Comparison of ENCODE assay signal across 18 cellular contexts in genomic region chr2:174560737-174561136, GRCh38. TPM values are rescaled to one million over a fixed set of nuclear protein-coding genes. Genes with fewer than 3 reads are reported as not detected.
DNase-seq lines count a peak whose midpoint lies in the region; ATAC-seq, FAIRE-seq and TF ChIP-seq lines count a peak whose summit lies in the region.
"Had no signal": no experiment of that assay in that cellular context is flagged by ENCODE, and none has a peak within 500 bp of the region (broad histone marks: within the 10 kb centered on the region; RNA-seq: fewer than 3 reads in every experiment).

No MANE protein-coding gene starts in this region.

- ATAC-seq in activated CD8-positive, alpha-beta T cell treated with anti-CD3 and anti-CD28 coated beads for 36 hours, result no peak
- ATAC-seq in activated CD8-positive, alpha-beta T cell treated with anti-CD3 and anti-CD28 coated beads, Interleukin-2, amount 10 ng/mL, durations not matched to agents 7 days and 5 days, result no peak
- ATAC-seq in T-helper 17 cell, result no peak
- ATAC-seq: A549 had no signal

- H3K4me1 Mint-ChIP-seq in activated CD8-positive, alpha-beta T cell treated with anti-CD3 and anti-CD28 coated beads for 36 hours (ENCODE audit: low read depth), result peaks cover 24% of the 10 kb centered on the region
- peaks cover 4% of the 10 kb centered on the region for H3K4me1 Mint-ChIP-seq in activated CD8-positive, alpha-beta T cell treated with anti-CD3 and anti-CD28 coated beads, Interleukin-2, amount 10 ng/mL, durations not matched to agents 7 days and 5 days (ENCODE audit: low read depth)
- H3K4me1 Mint-ChIP-seq in T-helper 17 cell, result peaks cover 16% of the 10 kb centered on the region
- H3K4me1 Mint-ChIP-seq: CD14-positive monocyte had no signal

- peaks cover 44% of the 10 kb centered on the region for H3K36me3 Mint-ChIP-seq in activated CD8-positive, alpha-beta T cell treated with anti-CD3 and anti-CD28 coated beads for 36 hours (ENCODE audit: low read depth)
- H3K36me3 Mint-ChIP-seq in activated CD8-positive, alpha-beta T cell treated with anti-CD3 and anti-CD28 coated beads, Interleukin-2, amount 10 ng/mL, durations not matched to agents 7 days and 5 days (ENCODE audit: low read depth), result peaks cover 61% of the 10 kb centered on the region
- H3K36me3 Mint-ChIP-seq in T-helper 17 cell (ENCODE audit: low read depth), result peaks cover 6% of the 10 kb centered on the region

- no peak overlapping the region for H3K4me3 Mint-ChIP-seq in activated CD8-positive, alpha-beta T cell treated with anti-CD3 and anti-CD28 coated beads for 36 hours
- H3K4me3 Mint-ChIP-seq in activated CD8-positive, alpha-beta T cell treated with anti-CD3 and anti-CD28 coated beads, Interleukin-2, amount 10 ng/mL, durations not matched to agents 7 days and 5 days, result no peak overlapping the region
- H3K4me3 Mint-ChIP-seq in T-helper 17 cell, result no peak overlapping the region
- H3K4me3 Mint-ChIP-seq: CD14-positive monocyte had no signal

- peak overlapping the region in 3 of 4 donors; percentile 63 to 77 (median 74) for H3K27ac ChIP-seq in sigmoid colon
- H3K27ac ChIP-seq: A549, colonic mucosa had no signal

- peak overlapping the region; percentile 47 for H3K27ac Mint-ChIP-seq in activated CD8-positive, alpha-beta T cell treated with anti-CD3 and anti-CD28 coated beads for 36 hours
- no peak overlapping the region for H3K27ac Mint-ChIP-seq in activated CD8-positive, alpha-beta T cell treated with anti-CD3 and anti-CD28 coated beads, Interleukin-2, amount 10 ng/mL, durations not matched to agents 7 days and 5 days
- H3K27ac Mint-ChIP-seq in T-helper 17 cell, result peak overlapping the region; percentile 94

- H3K36me3 ChIP-seq in sigmoid colon, result peaks cover 0 to 16% (median 3%) of the 10 kb centered on the region in 4 donors
- H3K36me3 ChIP-seq in HAP-1 (replicated peaks), result no peaks in the 10 kb centered on the region
- H3K36me3 ChIP-seq: colonic mucosa had no signal

- TF ChIP-seq EP300 in sigmoid colon (IDR thresholded peaks at IDR 0.05), result no peak

- peak; percentile 71 for FAIRE-seq in frontal cortex (lab: Jason Lieb, UNC)
- FAIRE-seq: A549, astrocyte had no signal

- no peak for TF ChIP-seq POLR2A in sigmoid colon (IDR thresholded peaks at IDR 0.05)

- H3K27me3 ChIP-seq in sigmoid colon (no peaks in the 10 kb centered on the region), HAP-1 (ENCODE audit: low read depth) (no peaks in the 10 kb centered on the region; the same call in 1 of the 2 replicates)
- H3K27me3 ChIP-seq: colonic mucosa had no signal

- H3K4me3 ChIP-seq in sigmoid colon (no peak overlapping the region), HAP-1 (no peak overlapping the region)
- H3K4me3 ChIP-seq: A549, colonic mucosa, thoracic aorta had no signal

- intact Hi-C loops in activated CD8-positive, alpha-beta T cell treated with anti-CD3 and anti-CD28 coated beads for 36 hours (cut with micrococcal nuclease), result no loop called here
- intact Hi-C loops in sigmoid colon (cut with DNase I), result loop anchor here (2.0 to 5.0 kb wide), 2 partner anchors 74 to 122 kb away; partner anchors contain the start of gene GPR155

- in situ Hi-C loops in HAP-1 (cut with MboI; ENCODE audit: low sequenced_read_pairs), result no loop called here

- H3K9me3 Mint-ChIP-seq in activated CD8-positive, alpha-beta T cell treated with anti-CD3 and anti-CD28 coated beads for 36 hours, result no peaks in the 10 kb centered on the region
- no peaks in the 10 kb centered on the region for H3K9me3 Mint-ChIP-seq in activated CD8-positive, alpha-beta T cell treated with anti-CD3 and anti-CD28 coated beads, Interleukin-2, amount 10 ng/mL, durations not matched to agents 7 days and 5 days (ENCODE audit: insufficient read depth)
- H3K9me3 Mint-ChIP-seq: CD14-positive monocyte had no signal

- no peaks in the 10 kb centered on the region for H3K9me3 ChIP-seq in T-helper 17 cell (ENCODE audit: control insufficient read depth, low read length, poor library complexity, severe bottlenecking)
- no peaks in the 10 kb centered on the region for H3K9me3 ChIP-seq in sigmoid colon
- H3K9me3 ChIP-seq in HAP-1, result no peaks in the 10 kb centered on the region
- H3K9me3 ChIP-seq: A549, colonic mucosa, thoracic aorta had no signal

- POLR2A ChIA-PET in activated CD8-positive, alpha-beta T cell treated with anti-CD3 and anti-CD28 coated beads for 36 hours (lab: Charles Lee), result interaction anchor here (0.7 to 2.1 kb wide), 3 partner anchors 37 to 122 kb away, joined by 3 to 9 read pairs (median 5); partner anchors contain the start of gene WIPF1
- POLR2A ChIA-PET in activated CD8-positive, alpha-beta T cell treated with anti-CD3 and anti-CD28 coated beads, Interleukin-2, amount 10 ng/mL, durations not matched to agents 7 days and 5 days (lab: Charles Lee), result interaction anchor here (0.6 to 0.7 kb wide), 2 partner anchors 117 to 150 kb away, joined by 3 read pairs; no protein-coding TSS in a partner anchor

- H3K4me1 ChIP-seq in sigmoid colon (peaks cover 0 to 25% (median 20%) of the 10 kb centered on the region in 4 donors), HAP-1 (no peaks in the 10 kb centered on the region)
- H3K4me1 ChIP-seq: A549, colonic mucosa had no signal

- H3K27me3 Mint-ChIP-seq in activated CD8-positive, alpha-beta T cell treated with anti-CD3 and anti-CD28 coated beads for 36 hours, result no peaks in the 10 kb centered on the region
- no peaks in the 10 kb centered on the region for H3K27me3 Mint-ChIP-seq in activated CD8-positive, alpha-beta T cell treated with anti-CD3 and anti-CD28 coated beads, Interleukin-2, amount 10 ng/mL, durations not matched to agents 7 days and 5 days (ENCODE audit: low read depth)
- H3K27me3 Mint-ChIP-seq in T-helper 17 cell, result no peaks in the 10 kb centered on the region

- no peak for DNase-seq in activated CD8-positive, alpha-beta T cell treated with anti-CD3 and anti-CD28 coated beads for 36 hours
- no peak for DNase-seq in activated CD8-positive, alpha-beta T cell treated with anti-CD3 and anti-CD28 coated beads, Interleukin-2, amount 10 ng/mL, durations not matched to agents 7 days and 5 days
- DNase-seq in T-helper 17 cell (no peak), frontal cortex (ENCODE audit: low spot score in 2 of 2) (no peak), sigmoid colon (no peak), NCI-H1417 (lab: John Stamatoyannopoulos, UW) (no peak), NCI-H345 (lab: John Stamatoyannopoulos, UW) (no peak), HAP-1 (ENCODE audit: low spot score in 2 of 2) (no peak)
- DNase-seq: colonic mucosa; KG1; NCI-H1048; NCI-H69; SIG-M5; stimulated activated CD4-positive, alpha-beta T cell treated with anti-CD3 and anti-CD28 coated beads, Interleukin-4, amount 100 ng/mL, for 1 hour had no signal

- CTCF ChIA-PET in activated CD8-positive, alpha-beta T cell treated with anti-CD3 and anti-CD28 coated beads for 36 hours (lab: Charles Lee), result interaction anchor here (0.6 to 3.9 kb wide), 8 partner anchors 12 to 128 kb away, joined by 3 to 16 read pairs (median 4); no protein-coding TSS in a partner anchor
- CTCF ChIA-PET in activated CD8-positive, alpha-beta T cell treated with anti-CD3 and anti-CD28 coated beads, Interleukin-2, amount 10 ng/mL, durations not matched to agents 7 days and 5 days (lab: Charles Lee), result interaction anchor here (0.9 to 2.9 kb wide), 7 partner anchors 13 to 136 kb away, joined by 3 to 12 read pairs (median 4); no protein-coding TSS in a partner anchor

- no peak for TF ChIP-seq CTCF in activated CD8-positive, alpha-beta T cell treated with anti-CD3 and anti-CD28 coated beads for 36 hours (IDR thresholded peaks at IDR 0.05)
- TF ChIP-seq CTCF in sigmoid colon (IDR thresholded peaks at IDR 0.05), result no peak

RNA-seq across cellular contexts. Expression of gene WIPF1, which starts 36.9 kb away (rescaled TPM):
- 100 to 1,000 TPM; 361 to 365 TPM for total RNA-seq in activated CD8-positive, alpha-beta T cell treated with anti-CD3 and anti-CD28 coated beads for 36 hours
- 100 to 1,000 TPM; 357 to 390 TPM for total RNA-seq in activated CD8-positive, alpha-beta T cell treated with anti-CD3 and anti-CD28 coated beads, Interleukin-2, amount 10 ng/mL, durations not matched to agents 7 days and 5 days
- total RNA-seq in T-helper 17 cell (100 to 1,000 TPM; 368 to 424 TPM), frontal cortex (1.2 TPM), sigmoid colon (10 to 100 TPM; 26.3 to 51.0 (median 40.6) TPM)
- 10 to 100 TPM in 2 of 3 donors, 1 to 10 TPM in 1; 9.0 to 46.8 (median 11.8) TPM for polyA plus RNA-seq in sigmoid colon

Comparison
In these comparisons a context has a peak if more than half of its experiments do, and no peak if none do; other contexts are left out.
1. RNA of gene WIPF1, which starts 36.9 kb away (total RNA-seq): 368 to 424 TPM in T-helper 17 cell, 357 to 390 TPM in activated CD8-positive, alpha-beta T cell treated with anti-CD3 and anti-CD28 coated beads, Interleukin-2, amount 10 ng/mL, durations not matched to agents 7 days and 5 days, 361 to 365 TPM in activated CD8-positive, alpha-beta T cell treated with anti-CD3 and anti-CD28 coated beads for 36 hours and 26.3 to 51.0 TPM in sigmoid colon; 1.2 TPM in frontal cortex (single experiment); every median in the first group is over 10 times any median in the second.